ENCODE assay signal across 24 cellular contexts in the genomic region with DNA sequence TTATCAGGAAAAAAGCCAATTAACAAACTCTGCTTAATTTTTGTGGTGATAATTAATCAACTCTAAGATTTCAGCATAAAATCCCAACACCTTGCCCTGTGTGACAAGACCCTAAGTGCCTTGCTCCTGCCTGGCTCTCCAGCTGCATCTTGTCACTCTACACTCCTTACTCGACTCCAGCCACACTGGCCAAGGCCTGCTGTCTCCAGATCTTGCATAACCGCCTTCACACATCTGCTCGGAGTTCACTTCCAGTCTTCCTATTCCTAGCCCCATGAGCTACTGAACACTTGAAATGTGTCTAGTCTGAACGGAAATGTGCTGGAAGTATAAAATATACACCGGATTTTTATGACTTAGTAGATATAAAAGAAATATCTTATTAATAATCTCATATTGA.
A peak's percentile ranks its signal among the peaks of the same experiment; 100 is the strongest.
DNase-seq lines count a peak whose midpoint lies in the region; ATAC-seq and TF ChIP-seq lines count a peak whose summit lies in the region.
"Had no signal": no experiment of that assay in that cellular context is flagged by ENCODE, and none has a peak within 500 bp of the region (broad histone marks: within the 10 kb centered on the region; RNA-seq: fewer than 3 reads in every experiment).

No MANE protein-coding gene starts in this region.

- DNase-seq in DMS 273 (lab: John Stamatoyannopoulos, UW; ENCODE audit: unreplicated experiment): peak; percentile 29
- DNase-seq in DMS 273 treated with DMSO at 0.1 percent for 48 hours (lab: John Stamatoyannopoulos, UW): no peak
- DNase-seq in cardiac fibroblast (ENCODE audit: low read depth in 2 of 2): peak; percentile 41 to 54
- DNase-seq in right atrium auricular region (ENCODE audit: low spot score): peak; percentile 82
- DNase-seq in type B pancreatic cell (ENCODE audit: extremely low spot score, unreplicated experiment): no peak
- DNase-seq in medulla oblongata (ENCODE audit: extremely low spot score): no peak
- no peak for DNase-seq in BE2C
- DNase-seq: activated CD4-positive, alpha-beta memory T cell treated with anti-CD3 and anti-CD28 coated beads, Interleukin-2, amount 10 ng/mL, durations not matched to agents 7 days and 5 days; activated naive CD8-positive, alpha-beta T cell treated with anti-CD3 and anti-CD28 coated beads for 36 hours; activated T-cell treated with anti-CD3 and anti-CD28 coated beads, Interleukin-2, amount 50 U/mL, for 72 hours; brain microvascular endothelial cell; H9; NCI-H2171; NCI-H82; small intestine; stimulated activated CD4-positive, alpha-beta T cell treated with anti-CD3 and anti-CD28 coated beads, Interleukin-4, amount 100 ng/mL, for 24 hours; stimulated activated CD8-positive, alpha-beta memory T cell treated with anti-CD3 and anti-CD28 coated beads, Interleukin-4, amount 100 ng/mL, for 48 hours; SW 1271; testis had no signal

- H3K9me3 Mint-ChIP-seq in type B pancreatic cell: peaks cover 6% of the 10 kb centered on the region

- H3K9me3 ChIP-seq in right atrium auricular region (no peaks in the 10 kb centered on the region), BE2C (no peaks in the 10 kb centered on the region)
- H3K9me3 ChIP-seq: testis had no signal

- H3K27me3 ChIP-seq in right atrium auricular region: no peaks in the 10 kb centered on the region
- no peaks in the 10 kb centered on the region for H3K27me3 ChIP-seq in BE2C
- H3K27me3 ChIP-seq: brain microvascular endothelial cell, testis had no signal

- H3K4me1 ChIP-seq in right atrium auricular region: peaks cover 0 to 22% of the 10 kb centered on the region in 2 donors
- no peaks in the 10 kb centered on the region; the same call in 1 of the 2 replicates for H3K4me1 ChIP-seq in BE2C

- no peak for ATAC-seq in GM18909 (IDR thresholded peaks at IDR 0.05; ENCODE audit: poor library complexity, unreplicated experiment)
- ATAC-seq: K562 had no signal

- peaks cover 26% of the 10 kb centered on the region for H3K36me3 ChIP-seq in right atrium auricular region
- H3K36me3 ChIP-seq in BE2C: peaks cover 34% of the 10 kb centered on the region

- no peak overlapping the region for H3K27ac ChIP-seq in right atrium auricular region
- H3K27ac ChIP-seq: 22Rv1, brain microvascular endothelial cell, C4-2B, parathyroid adenoma, testis had no signal

- peaks cover 11% of the 10 kb centered on the region for H3K27me3 Mint-ChIP-seq in type B pancreatic cell
- H3K27me3 Mint-ChIP-seq: activated naive CD8-positive, alpha-beta T cell treated with anti-CD3 and anti-CD28 coated beads for 36 hours had no signal

- H3K27ac Mint-ChIP-seq in type B pancreatic cell: no peak overlapping the region
- H3K27ac Mint-ChIP-seq: activated CD4-positive, alpha-beta memory T cell treated with anti-CD3 and anti-CD28 coated beads, Interleukin-2, amount 10 ng/mL, durations not matched to agents 7 days and 5 days had no signal

- H3K4me3 Mint-ChIP-seq in type B pancreatic cell: peak overlapping the region; percentile 61

- H3K36me3 Mint-ChIP-seq in type B pancreatic cell: peaks cover 21% of the 10 kb centered on the region

- H3K4me3 ChIP-seq in cardiac fibroblast (replicated peaks in 1 of 2; ENCODE audit: low read depth in 2 of 2, low read length in 2 of 2): no peak overlapping the region
- H3K4me3 ChIP-seq in right atrium auricular region: no peak overlapping the region
- H3K4me3 ChIP-seq in BE2C (ENCODE audit: low read depth, low read length): no peak overlapping the region
- H3K4me3 ChIP-seq: K562 had no signal

- H3K4me1 Mint-ChIP-seq in type B pancreatic cell (ENCODE audit: unreplicated experiment): peaks cover 17% of the 10 kb centered on the region

- TF ChIP-seq CTCF in cardiac fibroblast (IDR thresholded peaks at IDR 0.05; ENCODE audit: low read depth, low read length): no peak
- TF ChIP-seq CTCF in right atrium auricular region (IDR thresholded peaks at IDR 0.05): no peak
- TF ChIP-seq CTCF in type B pancreatic cell (conservative IDR thresholded peaks at IDR 0.05): no peak
- TF ChIP-seq CTCF in BE2C (IDR thresholded peaks at IDR 0.05; ENCODE audit: low read depth, low read length): no peak

Comparison
In these comparisons a context has a peak if more than half of its experiments do, and no peak if none do; other contexts are left out.
1. DNase-seq: peak in DMS 273 (single experiment), cardiac fibroblast (2 of 2) and right atrium auricular region (single experiment); none in DMS 273 treated with DMSO at 0.1 percent for 48 hours (single experiment), type B pancreatic cell (single experiment), medulla oblongata (single experiment) and BE2C (single experiment).